Comparison of ENCODE assay signal across 18 cellular contexts in genomic region chr3:52857108-52857507, GRCh38. TPM values are rescaled to one million over a fixed set of nuclear protein-coding genes. Genes with fewer than 3 reads are reported as not detected.
DNase-seq lines count a peak whose midpoint lies in the region; ATAC-seq and TF ChIP-seq lines count a peak whose summit lies in the region.
"Had no signal": no experiment of that assay in that cellular context is flagged by ENCODE, and none has a peak within 500 bp of the region (broad histone marks: within the 10 kb centered on the region; RNA-seq: fewer than 3 reads in every experiment).

No MANE protein-coding gene starts in this region.

- peaks cover 6% of the 10 kb centered on the region for H3K4me1 Mint-ChIP-seq in memory B cell
- peaks cover 28% of the 10 kb centered on the region for H3K4me1 Mint-ChIP-seq in stimulated activated effector memory CD8-positive, alpha-beta T cell treated with anti-CD3 and anti-CD28 coated beads, Interleukin-12 subunit alpha, Interleukin-12 subunit beta, amount 100 ng/mL, for 72 hours
- no peaks in the 10 kb centered on the region for H3K4me1 Mint-ChIP-seq in CD4-positive, alpha-beta T cell (ENCODE audit: low read depth)
- H3K4me1 Mint-ChIP-seq: H9 had no signal

- H3K27me3 ChIP-seq in CD4-positive, alpha-beta T cell (ENCODE audit: control insufficient read depth, insufficient read depth, low read length): no peaks in the 10 kb centered on the region
- H3K27me3 ChIP-seq: BE2C had no signal

- H3K27ac ChIP-seq in CD4-positive, alpha-beta T cell (ENCODE audit: low read depth, low read length): no peak overlapping the region
- H3K27ac ChIP-seq: C4-2B had no signal

- no peaks in the 10 kb centered on the region for H3K9me3 Mint-ChIP-seq in memory B cell
- no peaks in the 10 kb centered on the region for H3K9me3 Mint-ChIP-seq in stimulated activated effector memory CD8-positive, alpha-beta T cell treated with anti-CD3 and anti-CD28 coated beads, Interleukin-12 subunit alpha, Interleukin-12 subunit beta, amount 100 ng/mL, for 72 hours
- no peaks in the 10 kb centered on the region for H3K9me3 Mint-ChIP-seq in CD4-positive, alpha-beta T cell
- H3K9me3 Mint-ChIP-seq: CD8-positive, alpha-beta memory T cell; H9; IgD-negative memory B cell had no signal

- no peak for TF ChIP-seq CTCF in CD4-positive, alpha-beta T cell (IDR thresholded peaks at IDR 0.05)

- ATAC-seq in memory B cell (ENCODE audit: low read depth) (no peak), GM21381 (IDR thresholded peaks at IDR 0.05; ENCODE audit: unreplicated experiment) (no peak)
- ATAC-seq in stimulated activated effector memory CD8-positive, alpha-beta T cell treated with anti-CD3 and anti-CD28 coated beads, Interleukin-12 subunit alpha, Interleukin-12 subunit beta, amount 100 ng/mL, for 72 hours: no peak
- ATAC-seq in CD4-positive, alpha-beta T cell (ENCODE audit: poor library complexity): no peak
- ATAC-seq: GM12878 had no signal

- in situ Hi-C loops in G401 (cut with HindIII; ENCODE audit: low sequenced_read_pairs): no loop called here

- no peaks in the 10 kb centered on the region for H3K27me3 Mint-ChIP-seq in memory B cell
- H3K27me3 Mint-ChIP-seq in CD4-positive, alpha-beta T cell: no peaks in the 10 kb centered on the region
- H3K27me3 Mint-ChIP-seq: CD8-positive, alpha-beta memory T cell; IgD-negative memory B cell had no signal

- POLR2A ChIA-PET in CD4-positive, alpha-beta T cell (lab: Charles Lee): no interaction called here

- peak overlapping the region; percentile 35 for H3K27ac Mint-ChIP-seq in memory B cell
- H3K27ac Mint-ChIP-seq in stimulated activated effector memory CD8-positive, alpha-beta T cell treated with anti-CD3 and anti-CD28 coated beads, Interleukin-12 subunit alpha, Interleukin-12 subunit beta, amount 100 ng/mL, for 72 hours: peak overlapping the region; percentile 43
- H3K27ac Mint-ChIP-seq in CD4-positive, alpha-beta T cell: no peak overlapping the region
- H3K27ac Mint-ChIP-seq: IgD-negative memory B cell had no signal

- H3K9me3 ChIP-seq in CD4-positive, alpha-beta T cell (ENCODE audit: control insufficient read depth, low read length): no peaks in the 10 kb centered on the region
- H3K9me3 ChIP-seq: BE2C, Caco-2 had no signal

- H3K36me3 Mint-ChIP-seq in memory B cell: peaks cover 12% of the 10 kb centered on the region
- peaks cover 8% of the 10 kb centered on the region for H3K36me3 Mint-ChIP-seq in stimulated activated effector memory CD8-positive, alpha-beta T cell treated with anti-CD3 and anti-CD28 coated beads, Interleukin-12 subunit alpha, Interleukin-12 subunit beta, amount 100 ng/mL, for 72 hours
- peaks cover 36% of the 10 kb centered on the region for H3K36me3 Mint-ChIP-seq in CD4-positive, alpha-beta T cell (ENCODE audit: low read depth)

- no peak overlapping the region for H3K4me3 Mint-ChIP-seq in memory B cell
- no peak overlapping the region for H3K4me3 Mint-ChIP-seq in stimulated activated effector memory CD8-positive, alpha-beta T cell treated with anti-CD3 and anti-CD28 coated beads, Interleukin-12 subunit alpha, Interleukin-12 subunit beta, amount 100 ng/mL, for 72 hours
- H3K4me3 Mint-ChIP-seq in CD4-positive, alpha-beta T cell: no peak overlapping the region
- H3K4me3 Mint-ChIP-seq: CD8-positive, alpha-beta memory T cell; H9; IgD-negative memory B cell had no signal

- peak; percentile 42 for DNase-seq in G401 (ENCODE audit: low spot score)
- DNase-seq in NCI-H446 treated with DMSO at 0.1 percent for 48 hours (lab: John Stamatoyannopoulos, UW): peak; percentile 65
- DNase-seq in memory B cell (ENCODE audit: low spot score in 2 of 2): no peak
- no peak for DNase-seq in stimulated activated effector memory CD8-positive, alpha-beta T cell treated with anti-CD3 and anti-CD28 coated beads, Interleukin-12 subunit alpha, Interleukin-12 subunit beta, amount 100 ng/mL, for 72 hours (ENCODE audit: low spot score in 2 of 2)
- no peak for DNase-seq in AG20443 (ENCODE audit: low spot score)
- DNase-seq in CD4-positive, alpha-beta T cell: no peak
- DNase-seq: BE2C; Caco-2; CD8-positive, alpha-beta memory T cell; DMS53; GOT3; H9 had no signal

- intact Hi-C loops in CD4-positive, alpha-beta T cell (cut with DNase I, micrococcal nuclease): no loop called here

- CTCF ChIA-PET in CD4-positive, alpha-beta T cell (lab: Charles Lee): no interaction called here

RNA-seq across cellular contexts. Expression of gene MUSTN1, which starts 22.3 kb away (rescaled TPM):
- not detected in 2 replicates for total RNA-seq in G401 (2014; rRNA removed; shearing (Covaris generic))
- total RNA-seq in CD4-positive, alpha-beta T cell: 10 to 100 TPM; 10.7 to 11.3 TPM
- total RNA-seq: Daoy, HT1080 had no signal

RNA-seq across cellular contexts. Expression of gene ITIH4, which starts 26.6 kb away (rescaled TPM):
- total RNA-seq in G401 (2014; rRNA removed; shearing (Covaris generic)): 0.18 and 0.68 TPM in 2 replicates
- 10 to 100 TPM; 35.8 to 40.4 TPM for total RNA-seq in CD4-positive, alpha-beta T cell
- total RNA-seq: HT1080 had no signal

RNA-seq across cellular contexts. Expression of gene STIMATE, which starts 40.2 kb away (rescaled TPM):
- total RNA-seq in G401 (2014; rRNA removed; shearing (Covaris generic)): 6.4 and 8.9 TPM in 2 replicates
- total RNA-seq in CD4-positive, alpha-beta T cell: 10 to 100 TPM; 39.8 to 42.6 TPM

Comparison
In these comparisons a context has a peak if more than half of its experiments do, and no peak if none do; other contexts are left out.
1. DNase-seq: peak in G401 (single experiment) and NCI-H446 treated with DMSO at 0.1 percent for 48 hours (single experiment); none in memory B cell (0 of 2), stimulated activated effector memory CD8-positive, alpha-beta T cell treated with anti-CD3 and anti-CD28 coated beads, Interleukin-12 subunit alpha, Interleukin-12 subunit beta, amount 100 ng/mL, for 72 hours (0 of 2), AG20443 (single experiment) and CD4-positive, alpha-beta T cell (0 of 10).
2. RNA of gene MUSTN1, which starts 22.3 kb away (total RNA-seq): 10.7 to 11.3 TPM in CD4-positive, alpha-beta T cell; not detected in G401; every median in the first group is over 10 times any median in the second.
3. RNA of gene ITIH4, which starts 26.6 kb away (total RNA-seq): 35.8 to 40.4 TPM in CD4-positive, alpha-beta T cell; 0.18 to 0.68 TPM in G401; every median in the first group is over 10 times any median in the second.